23 cellular contexts compared by ENCODE assay signal in genomic region chr22:38911434-38911833, GRCh38. TPM values are rescaled to one million over a fixed set of nuclear protein-coding genes. Genes with fewer than 3 reads are reported as not detected.
DNase-seq lines count a peak whose midpoint lies in the region; ATAC-seq, FAIRE-seq and TF ChIP-seq lines count a peak whose summit lies in the region.
"Had no signal": no experiment of that assay in that cellular context is flagged by ENCODE, and none has a peak within 500 bp of the region (broad histone marks: within the 10 kb centered on the region; RNA-seq: fewer than 3 reads in every experiment).

No MANE protein-coding gene starts in this region.

- no peak overlapping the region for H2BK120ac ChIP-seq in IMR-90 (ENCODE audit: low read depth, low read length)

- H2AK9ac ChIP-seq in IMR-90 (replicated peaks; ENCODE audit: low read depth, low read length, poor library complexity) = no peak overlapping the region

- no peak for TF ChIP-seq EP300 in K562 (IDR thresholded peaks at IDR 0.05; ENCODE audit: low read length)

- H3K9me1 ChIP-seq in IMR-90 (ENCODE audit: insufficient read depth, low read length) = no peaks in the 10 kb centered on the region
- no peaks in the 10 kb centered on the region for H3K9me1 ChIP-seq in K562 (ENCODE audit: control insufficient read depth, insufficient read depth, low read length)

- H2BK20ac ChIP-seq in IMR-90 (ENCODE audit: low read depth, low read length) = no peak overlapping the region

- H3K27me3 ChIP-seq in IMR-90 (ENCODE audit: control insufficient read depth, insufficient read depth, low read length) (peaks cover 28% of the 10 kb centered on the region), K562 (ENCODE audit: control insufficient read depth in 2 of 2, insufficient read depth in 2 of 2, low read length in 2 of 2) (peaks cover 0 to 4% of the 10 kb centered on the region in 2 experiments; a peak in 3 of 5 replicates), gastrocnemius medialis (peaks cover 0 to 7% (median 4%) of the 10 kb centered on the region in 3 donors)
- H3K27me3 ChIP-seq: BLaER1 treated with 17β-estradiol and CSF1 and Interleukin-3, amounts not matched to agents 10 nM and 100 nM had no signal

- BruUV-seq in IMR-90 (replicated peaks; lab: Mats Ljungman, UMichigan) (no TSS peak), K562 (replicated peaks; lab: Mats Ljungman, UMichigan) (no TSS peak)

- no peak overlapping the region for H3K9ac ChIP-seq in IMR-90 (ENCODE audit: low read depth, low read length)
- no peak overlapping the region for H3K9ac ChIP-seq in K562 (ENCODE audit: insufficient read depth in 1 of 2, low read depth in 2 of 2, low read length in 2 of 2)
- H3K9ac ChIP-seq: BLaER1 treated with 17β-estradiol and CSF1 and Interleukin-3, amounts not matched to agents 10 nM and 100 nM; GM23248 had no signal

- no CpG with 5 or more reads among the region's 1 CpG for WGBS in IMR-90 (ENCODE audit: extremely low coverage in 2 of 2, insufficient read length in 1 of 2), 2 experiments
- WGBS in K562 (ENCODE audit: insufficient coverage, low coverage, missing lambda C conversion rate) = 9% methylated on average over 1 of the region's 1 CpG

- no peak overlapping the region for H4K5ac ChIP-seq in IMR-90 (ENCODE audit: low read depth, low read length)

- H3K9me3 ChIP-seq in IMR-90 (ENCODE audit: control insufficient read depth, insufficient read depth, low read length) (no peaks in the 10 kb centered on the region), K562 (replicated peaks; ENCODE audit: control insufficient read depth, insufficient read depth, low read depth, low read length) (no peaks in the 10 kb centered on the region), gastrocnemius medialis (no peaks in the 10 kb centered on the region)
- H3K9me3 ChIP-seq: BE2C had no signal

- H3K79me1 ChIP-seq in IMR-90 (ENCODE audit: low read depth in 1 of 2, low read length in 2 of 2) = no peaks in the 10 kb centered on the region

- ATAC-seq in IMR-90 (ENCODE audit: low read depth) (no peak), K562 (no peak), gastrocnemius medialis (no peak)
- ATAC-seq: GM12878 had no signal

- no peaks in the 10 kb centered on the region for H3K36me3 ChIP-seq in IMR-90 (ENCODE audit: control insufficient read depth, insufficient read depth, low read length)
- H3K36me3 ChIP-seq in K562 (ENCODE audit: control insufficient read depth, insufficient read depth, low read length) = no peaks in the 10 kb centered on the region
- no peaks in the 10 kb centered on the region for H3K36me3 ChIP-seq in gastrocnemius medialis
- H3K36me3 ChIP-seq: BE2C; BLaER1 treated with 17β-estradiol and CSF1 and Interleukin-3, amounts not matched to agents 10 nM and 100 nM had no signal

- no peaks in the 10 kb centered on the region for H3K4me1 ChIP-seq in IMR-90 (ENCODE audit: control insufficient read depth, insufficient read depth, low read length)
- no peaks in the 10 kb centered on the region for H3K4me1 ChIP-seq in K562 (replicated peaks in 1 of 2; ENCODE audit: control insufficient read depth in 2 of 2, insufficient read depth in 2 of 2, low read length in 2 of 2)
- no peaks in the 10 kb centered on the region for H3K4me1 ChIP-seq in gastrocnemius medialis
- H3K4me1 ChIP-seq: BE2C; BLaER1 treated with 17β-estradiol and CSF1 and Interleukin-3, amounts not matched to agents 10 nM and 100 nM had no signal

- H4K20me1 ChIP-seq in IMR-90 (ENCODE audit: insufficient read depth, low read length) = no peaks in the 10 kb centered on the region
- H4K20me1 ChIP-seq in K562 (replicated peaks; ENCODE audit: control insufficient read depth, insufficient read depth, low read length) = no peaks in the 10 kb centered on the region
- H4K20me1 ChIP-seq: BLaER1 treated with 17β-estradiol and CSF1 and Interleukin-3, amounts not matched to agents 10 nM and 100 nM had no signal

- H2BK5ac ChIP-seq in IMR-90 (ENCODE audit: low read depth, low read length, poor library complexity, severe bottlenecking) = no peak overlapping the region

- in situ Hi-C loops in IMR-90 (cut with MboI; ENCODE audit: low sequenced_read_pairs) (no loop called here), K562 (cut with MboI) (no loop called here), gastrocnemius medialis (cut with MboI; ENCODE audit: low sequenced_read_pairs in 4 of 4) (no loop called here)

- H3K4ac ChIP-seq in IMR-90 (ENCODE audit: low read depth, low read length) = no peak overlapping the region

- POLR2A ChIA-PET in IMR-90 (lab: Charles Lee; ENCODE audit: unreplicated experiment) = no interaction called here
- POLR2A ChIA-PET in K562 (lab: Yijun Ruan, JAX) = interaction anchor here (1.1 kb wide), 1 partner anchor 22 kb away, joined by 5 read pairs; no protein-coding TSS in a partner anchor

- no peak overlapping the region for H2BK15ac ChIP-seq in IMR-90 (ENCODE audit: low read depth, low read length)

- H3K23ac ChIP-seq in IMR-90 (ENCODE audit: low read depth, low read length) = no peak overlapping the region

- no peak overlapping the region for H4K8ac ChIP-seq in IMR-90 (ENCODE audit: low read depth in 2 of 2, low read length in 2 of 2)

- FAIRE-seq in A204.1 (lab: Jason Lieb, UNC) (peak; percentile 40), K562 (lab: Jason Lieb, UNC) (no peak)
- FAIRE-seq: D721Med, GM19239, H1 had no signal

- dilution Hi-C loops in IMR-90 (cut with HindIII; ENCODE audit: low sequenced_read_pairs, unreplicated experiment) = no loop called here

- H3K56ac ChIP-seq in IMR-90 (ENCODE audit: extremely low read depth, insufficient read depth, low read length) = no peak overlapping the region

- no peak overlapping the region for H3K18ac ChIP-seq in IMR-90 (ENCODE audit: low read depth, low read length)

- H3K4me2 ChIP-seq in IMR-90 (ENCODE audit: low read depth, low read length) (no peak overlapping the region), K562 (ENCODE audit: insufficient read depth, low read length) (no peak overlapping the region)
- H3K4me2 ChIP-seq: BLaER1 treated with 17β-estradiol and CSF1 and Interleukin-3, amounts not matched to agents 10 nM and 100 nM had no signal

- H3K14ac ChIP-seq in IMR-90 (replicated peaks; ENCODE audit: low read depth, low read length) = no peak overlapping the region

- H3K79me2 ChIP-seq in K562 (ENCODE audit: control insufficient read depth, insufficient read depth, low read length) = no peaks in the 10 kb centered on the region

- H3K27ac ChIP-seq in IMR-90 (ENCODE audit: insufficient read depth, low read length) = no peak overlapping the region
- no peak overlapping the region for H3K27ac ChIP-seq in K562 (ENCODE audit: extremely low read depth, low read depth, low read length)
- H3K27ac ChIP-seq in gastrocnemius medialis = no peak overlapping the region
- H3K27ac ChIP-seq: BLaER1 treated with 17β-estradiol and CSF1 and Interleukin-3, amounts not matched to agents 10 nM and 100 nM; GM23248 had no signal

- no peak for DNase-seq in IMR-90
- no peak for DNase-seq in K562 (ENCODE audit: extremely low read depth in 1 of 4, low spot score in 3 of 4)
- no peak for DNase-seq in pons (ENCODE audit: low spot score)
- no peak for DNase-seq in hepatic stellate cell (ENCODE audit: low spot score)
- DNase-seq in gastrocnemius medialis = no peak
- DNase-seq: BE2C; CD4-positive, alpha-beta T cell; CD8-positive, alpha-beta memory T cell; DMS 273 treated with DMSO at 0.1 percent for 48 hours; DMS79; EL; GDM1; GM23248; H7; HCEC 1CT had no signal

- intact Hi-C loops in IMR-90 (cut with micrococcal nuclease) (no loop called here), K562 (cut with micrococcal nuclease) (no loop called here), gastrocnemius medialis (cut with DNase I; ENCODE audit: low total_unique reads) (no loop called here)

- TF ChIP-seq CTCF in IMR-90 (conservative IDR thresholded peaks at IDR 0.05; ENCODE audit: low read depth, low read length) (no peak), K562 (IDR thresholded peaks at IDR 0.05 in 2 of 3, conservative IDR thresholded peaks at IDR 0.05 in 1 of 3; ENCODE audit: insufficient read depth in 2 of 3, low read depth in 1 of 3, low read length in 3 of 3) (no peak), gastrocnemius medialis (IDR thresholded peaks at IDR 0.05 in 4 of 5, conservative IDR thresholded peaks at IDR 0.05 in 1 of 5) (no peak)

- CTCF ChIA-PET in IMR-90 (lab: Yijun Ruan, JAX) = no interaction called here
- CTCF ChIA-PET in K562 (lab: Yijun Ruan, JAX; ENCODE audit: low intra/inter-chr PET ratio) = no interaction called here

- no peak overlapping the region for H2AK5ac ChIP-seq in IMR-90 (ENCODE audit: low read depth, low read length)

- H2AFZ ChIP-seq in IMR-90 (replicated peaks; ENCODE audit: low read length, poor library complexity) (no peak overlapping the region), K562 (ENCODE audit: low read depth, low read length) (no peak overlapping the region)
- H2AFZ ChIP-seq: GM23248 had no signal

- TF ChIP-seq RAD21 in IMR-90 (IDR thresholded peaks at IDR 0.05; ENCODE audit: low read length) = no peak
- no peak for TF ChIP-seq RAD21 in K562 (CRISPR knock-in tag; conservative IDR thresholded peaks at IDR 0.05 in 1 of 2, IDR thresholded peaks at IDR 0.05 in 1 of 2)

- no peak for TF ChIP-seq POLR2A in IMR-90 (IDR thresholded peaks at IDR 0.05; ENCODE audit: low read depth, low read length)
- no peak for TF ChIP-seq POLR2A in K562 (conservative IDR thresholded peaks at IDR 0.05)
- no peak for TF ChIP-seq POLR2A in gastrocnemius medialis (IDR thresholded peaks at IDR 0.05)

- no peak overlapping the region for H3K4me3 ChIP-seq in IMR-90 (ENCODE audit: insufficient read depth, low read depth, low read length)
- H3K4me3 ChIP-seq in K562 = no peak overlapping the region
- H3K4me3 ChIP-seq in gastrocnemius medialis = no peak overlapping the region
- H3K4me3 ChIP-seq: BLaER1 treated with 17β-estradiol and CSF1 and Interleukin-3, amounts not matched to agents 10 nM and 100 nM; GM12878; GM23248 had no signal

- no peak overlapping the region for H4K91ac ChIP-seq in IMR-90 (ENCODE audit: insufficient read depth, low read depth, low read length)

RNA-seq across cellular contexts. Expression of gene CBX6, which starts 39.4 kb away (rescaled TPM):
- total RNA-seq in IMR-90 (2012; rRNA removed) (15.2 and 17.5 TPM in 2 replicates), K562 (2014; rRNA removed) (14.6 and 18.4 TPM in 2 replicates), K562 (2014; rRNA removed; fragmentation: Illumina TruSeq; extraction: Trizol) (7.4 and 8.0 TPM in 2 replicates), K562 (2015; rRNA removed; fragmentation: Illumina TruSeq; extraction: Trizol) (10.7 and 11.2 TPM in 2 replicates), K562 (2021) (29.4 and 31.6 TPM in 2 replicates), gastrocnemius medialis (10 to 100 TPM in 3 of 4 donors, 1 to 10 TPM in 1; 8.4 to 21.5 (median 17.7) TPM)
- polyA plus RNA-seq in IMR-90 (2012; rRNA removed) (19.0 and 19.9 TPM in 2 replicates), K562 (2011; rRNA removed) (3.3 TPM in 2 replicates), K562 (2014; fragmentation: Illumina TruSeq; extraction: Trizol) (7.2 and 10.0 TPM in 2 replicates), K562 (2014; fragmentation: Nextera tagmentation; extraction: Ambion mirVana) (1 to 10 TPM in 1 of 2 experiments, under 1 TPM in 1; 0.75 to 1.2 TPM), K562 (2014; rRNA removed) (8.0 and 9.0 TPM in 2 replicates)
- polyA plus RNA-seq in IMR-90 (2012; cell fraction: cytosol; rRNA removed) = 9.6 and 14.6 TPM in 2 replicates
- polyA plus RNA-seq in IMR-90 (2012; cell fraction: nucleus; rRNA removed; ENCODE audit: low replicate concordance) = 26.7 and 45.8 TPM in 2 replicates
- 20.8 and 48.0 TPM in 2 replicates for total RNA-seq in K562 (2011; cell fraction: chromatin; rRNA removed; ENCODE audit: low replicate concordance)
- total RNA-seq in K562 (2011; cell fraction: nucleolus; rRNA removed) = 32.9 and 39.0 TPM in 2 replicates
- 29.8 and 36.5 TPM in 2 replicates for total RNA-seq in K562 (2011; cell fraction: nucleoplasm; rRNA removed)
- 2.4 and 7.2 TPM in 2 replicates for polyA plus RNA-seq in K562 (2011; cell fraction: cytosol; rRNA removed)
- 12.5 and 31.3 TPM in 2 replicates for polyA plus RNA-seq in K562 (2011; cell fraction: nucleus; rRNA removed)
- 6.6 and 8.2 TPM in 2 replicates for polyA plus RNA-seq in K562 (2012)
- polyA minus RNA-seq in K562 (2011; rRNA and poly(A)+ RNA removed) = 6.9 and 8.8 TPM in 2 replicates
- polyA minus RNA-seq in K562 (2011; cell fraction: cytosol; rRNA and poly(A)+ RNA removed) = 12.9 and 18.3 TPM in 2 replicates
- polyA minus RNA-seq in K562 (2011; cell fraction: nucleus; rRNA and poly(A)+ RNA removed) = 24.7 and 27.6 TPM in 2 replicates

RNA-seq across cellular contexts. Expression of gene APOBEC3A, which starts 46.0 kb away (rescaled TPM):
- total RNA-seq in IMR-90 (2012; rRNA removed) = not detected in 2 replicates
- not detected in 2 replicates for polyA plus RNA-seq in IMR-90 (2012; rRNA removed)
- not detected in 2 replicates for polyA plus RNA-seq in IMR-90 (2012; cell fraction: cytosol; rRNA removed)
- polyA plus RNA-seq in IMR-90 (2012; cell fraction: nucleus; rRNA removed; ENCODE audit: low replicate concordance) = not detected in 2 replicates
- total RNA-seq in K562 (2011; cell fraction: chromatin; rRNA removed; ENCODE audit: low replicate concordance) = not detected in 2 replicates
- not detected in 2 replicates for total RNA-seq in K562 (2011; cell fraction: nucleolus; rRNA removed)
- not detected in 2 replicates for total RNA-seq in K562 (2011; cell fraction: nucleoplasm; rRNA removed)
- not detected in 2 replicates for total RNA-seq in K562 (2014; rRNA removed)
- total RNA-seq in K562 (2014; rRNA removed; fragmentation: Illumina TruSeq; extraction: Trizol) = not detected in 2 replicates
- not detected in 2 replicates for total RNA-seq in K562 (2015; rRNA removed; fragmentation: Illumina TruSeq; extraction: Trizol)
- not detected in 2 replicates for total RNA-seq in K562 (2021)
- not detected in 2 replicates for polyA plus RNA-seq in K562 (2011; rRNA removed)
- polyA plus RNA-seq in K562 (2011; cell fraction: cytosol; rRNA removed) = not detected in 2 replicates
- not detected in 2 replicates for polyA plus RNA-seq in K562 (2011; cell fraction: nucleus; rRNA removed)
- not detected in 2 replicates for polyA plus RNA-seq in K562 (2012)
- polyA plus RNA-seq in K562 (2014; fragmentation: Illumina TruSeq; extraction: Trizol) = not detected in 2 replicates
- under 1 TPM in 1 of 2 experiments, not detected in 1; 0.04 TPM for polyA plus RNA-seq in K562 (2014; fragmentation: Nextera tagmentation; extraction: Ambion mirVana)
- not detected in 2 replicates for polyA plus RNA-seq in K562 (2014; rRNA removed)
- not detected in 2 replicates for polyA minus RNA-seq in K562 (2011; rRNA and poly(A)+ RNA removed)
- polyA minus RNA-seq in K562 (2011; cell fraction: cytosol; rRNA and poly(A)+ RNA removed) = not detected in 2 replicates
- polyA minus RNA-seq in K562 (2011; cell fraction: nucleus; rRNA and poly(A)+ RNA removed) = not detected in 2 replicates
- under 1 TPM in 2 of 4 donors, not detected in 2; 0.75 to 0.76 TPM for total RNA-seq in gastrocnemius medialis
- total RNA-seq: A172; CD8-positive, alpha-beta memory T cell; GM12878; GM23248; H1; H7 had no signal
- polyA plus RNA-seq: AG04450; CD8-positive, alpha-beta memory T cell; GM23248; H1 had no signal
